Comparison of ENCODE assay signal across 20 cellular contexts in genomic region chr6:1801401-1801800, GRCh38.
DNase-seq lines count a peak whose midpoint lies in the region; ATAC-seq and TF ChIP-seq lines count a peak whose summit lies in the region.
"Had no signal": no experiment of that assay in that cellular context is flagged by ENCODE, and none has a peak within 500 bp of the region (broad histone marks: within the 10 kb centered on the region; RNA-seq: fewer than 3 reads in every experiment).

No MANE protein-coding gene starts in this region.

- H3K4me1 Mint-ChIP-seq in chondrocyte (ENCODE audit: low read depth) (peaks cover 70% of the 10 kb centered on the region), osteocyte (ENCODE audit: unreplicated experiment) (peaks cover 48% of the 10 kb centered on the region)

- H3K9me3 ChIP-seq in SK-N-SH: no peaks in the 10 kb centered on the region
- H3K9me3 ChIP-seq in aorta (ENCODE audit: control insufficient read depth, low read length): no peaks in the 10 kb centered on the region
- H3K9me3 ChIP-seq: HAP-1, Peyer's patch, SJSA1 had no signal

- no peak overlapping the region for H3K4me3 Mint-ChIP-seq in chondrocyte (ENCODE audit: unreplicated experiment)
- no peak overlapping the region for H3K4me3 Mint-ChIP-seq in osteocyte (ENCODE audit: unreplicated experiment)

- H4K20me1 ChIP-seq in SK-N-SH (ENCODE audit: insufficient read depth): no peaks in the 10 kb centered on the region

- intact Hi-C loops in aorta (cut with DNase I): loop anchor here in 1 of 2 donors (10.0 kb wide), 1 partner anchor 177 kb away; no protein-coding TSS in a partner anchor

- H3K4me3 ChIP-seq in SK-N-SH (ENCODE audit: low read depth in 2 of 2, low read length in 1 of 2) (no peak overlapping the region), aorta (ENCODE audit: low read length in 2 of 2) (no peak overlapping the region)
- H3K4me3 ChIP-seq: GM23248, HAP-1, Peyer's patch, SJSA1 had no signal

- H3F3A ChIP-seq in SK-N-SH (replicated peaks; ENCODE audit: insufficient read depth): peaks cover 10% of the 10 kb centered on the region

- no peak for TF ChIP-seq CTCF in SK-N-SH (IDR thresholded peaks at IDR 0.05)
- TF ChIP-seq CTCF in chondrocyte (IDR thresholded peaks at IDR 0.05): no peak
- TF ChIP-seq CTCF in osteocyte (IDR thresholded peaks at IDR 0.05): no peak

- no peak for ATAC-seq in SK-N-SH treated with all-trans-retinoic acid at 6 μM for 48 hours
- ATAC-seq in aorta (ENCODE audit: low FRiP score): peak; percentile 6

- POLR2A ChIA-PET in SK-N-SH (lab: Yijun Ruan, JAX): no interaction called here

- CTCF ChIA-PET in SK-N-SH (lab: Yijun Ruan, JAX): interaction anchor here (0.6 to 2.4 kb wide), 5 partner anchors 9 to 303 kb away, joined by 3 to 11 read pairs (median 6); no protein-coding TSS in a partner anchor

- H3K36me3 ChIP-seq in SK-N-SH (replicated peaks in 1 of 2; ENCODE audit: control insufficient read depth in 1 of 2, insufficient read depth in 2 of 2, low read length in 1 of 2): no peaks in the 10 kb centered on the region
- no peaks in the 10 kb centered on the region for H3K36me3 ChIP-seq in aorta (ENCODE audit: control insufficient read depth in 1 of 2, insufficient read depth in 2 of 2, low read length in 1 of 2)
- H3K36me3 ChIP-seq: HAP-1, Peyer's patch, SJSA1 had no signal

- no peaks in the 10 kb centered on the region for H3K9me3 Mint-ChIP-seq in chondrocyte (ENCODE audit: low read depth)
- H3K9me3 Mint-ChIP-seq in osteocyte (ENCODE audit: unreplicated experiment): no peaks in the 10 kb centered on the region

- peaks cover 18 to 40% of the 10 kb centered on the region in 2 experiments for H3K4me1 ChIP-seq in SK-N-SH (ENCODE audit: control insufficient read depth in 1 of 2, insufficient read depth in 2 of 2, low read depth in 1 of 2, low read length in 1 of 2)
- peaks cover 5 to 7% of the 10 kb centered on the region in 2 donors for H3K4me1 ChIP-seq in aorta (ENCODE audit: control insufficient read depth in 1 of 2, insufficient read depth in 2 of 2, low read length in 2 of 2)

- DNase-seq in SK-N-SH (no peak), chondrocyte (ENCODE audit: low spot score) (no peak), osteocyte (ENCODE audit: extremely low spot score, unreplicated experiment) (no peak), aorta (no peak), NCI-H2081 (lab: John Stamatoyannopoulos, UW) (no peak), NK-92 (lab: John Stamatoyannopoulos, UW; ENCODE audit: unreplicated experiment) (no peak)
- no peak for DNase-seq in activated naive CD4-positive, alpha-beta T cell treated with anti-CD3 and anti-CD28 coated beads, Interleukin-2, amount 50 U/mL, for 16 hours
- DNase-seq: AML-193, C1 segment of cervical spinal cord, GM23248, KG1, NCI-H1092, NCI-H1436, NCI-H2029, NCI-H510A, NCI-H774, Peyer's patch had no signal

- peak overlapping the region; percentile 92 for H3K27ac Mint-ChIP-seq in chondrocyte (ENCODE audit: unreplicated experiment)
- H3K27ac Mint-ChIP-seq in osteocyte (ENCODE audit: unreplicated experiment): peak overlapping the region; percentile 88

- H3K9me2 ChIP-seq in SK-N-SH: no peaks in the 10 kb centered on the region

- no peak overlapping the region for H3K9ac ChIP-seq in SK-N-SH
- H3K9ac ChIP-seq: GM23248 had no signal

- no peaks in the 10 kb centered on the region for H3K79me2 ChIP-seq in SK-N-SH (ENCODE audit: insufficient read depth)

- no peak for TF ChIP-seq EP300 in SK-N-SH (IDR thresholded peaks at IDR 0.05; ENCODE audit: borderline replicate concordance in 1 of 2, low read depth in 1 of 2, low read length in 1 of 2)

- H3K4me2 ChIP-seq in SK-N-SH: no peak overlapping the region

- H3K27ac ChIP-seq in SK-N-SH (ENCODE audit: low read depth in 2 of 2, low read length in 1 of 2): peak overlapping the region in 1 of 2 experiments; percentile 99; a peak in 2 of 4 replicates
- peak overlapping the region in 1 of 2 donors; percentile 7 for H3K27ac ChIP-seq in aorta (ENCODE audit: low read depth in 1 of 2, low read length in 2 of 2)
- H3K27ac ChIP-seq: GM23248, Peyer's patch, SJSA1 had no signal

- H3K27me3 ChIP-seq in SK-N-SH (ENCODE audit: insufficient read depth) (no peaks in the 10 kb centered on the region), aorta (ENCODE audit: control insufficient read depth in 1 of 2, insufficient read depth in 2 of 2, low read length in 1 of 2) (no peaks in the 10 kb centered on the region)
- H3K27me3 ChIP-seq: Peyer's patch, SJSA1 had no signal

- WGBS in SK-N-SH (ENCODE audit: low lambda C conversion rate): 94% methylated on average over 4 of the region's 7 CpGs
- 53 to 62% methylated on average over 7 of the region's 7 CpGs for WGBS in aorta, 2 donors

- TF ChIP-seq RAD21 in SK-N-SH (IDR thresholded peaks at IDR 0.05; ENCODE audit: low read length): no peak

- H3K36me3 Mint-ChIP-seq in chondrocyte (ENCODE audit: low read depth) (no peaks in the 10 kb centered on the region), osteocyte (ENCODE audit: unreplicated experiment) (no peaks in the 10 kb centered on the region)

- no peak overlapping the region for H2AFZ ChIP-seq in SK-N-SH (ENCODE audit: low read depth)
- H2AFZ ChIP-seq: GM23248 had no signal

- H3K27me3 Mint-ChIP-seq in chondrocyte (ENCODE audit: low read depth): no peaks in the 10 kb centered on the region
- H3K27me3 Mint-ChIP-seq in osteocyte (ENCODE audit: unreplicated experiment): no peaks in the 10 kb centered on the region

TF ChIP-seq in SK-N-SH treated with all-trans-retinoic acid at 6 μM for 48 hours, 23 proteins besides CTCF, POLR2A, EP300 and RAD21:
- TF ChIP-seq TOX (CRISPR knock-in tag; IDR thresholded peaks at IDR 0.05; ENCODE audit: borderline replicate concordance) (no peak), TCF4 (CRISPR knock-in tag; IDR thresholded peaks at IDR 0.05; ENCODE audit: borderline replicate concordance) (0 out of 2 replicates have a peak, but pooled peaks have one; percentile 15)

TF ChIP-seq in SK-N-SH, 30 proteins besides CTCF, POLR2A, EP300 and RAD21:
- TF ChIP-seq MXI1 (IDR thresholded peaks at IDR 0.05; ENCODE audit: low read depth, low read length): no peak
- no peak for TF ChIP-seq RCOR1 (IDR thresholded peaks at IDR 0.05; ENCODE audit: low read length)
- no peak for TF ChIP-seq FOSL2 (IDR thresholded peaks at IDR 0.05; ENCODE audit: borderline replicate concordance, low read depth)
- no peak for TF ChIP-seq NFIC (IDR thresholded peaks at IDR 0.05; ENCODE audit: borderline replicate concordance)
- TF ChIP-seq SMC3 (IDR thresholded peaks at IDR 0.05; ENCODE audit: low read depth, low read length): no peak
- no peak for TF ChIP-seq TAF1 (IDR thresholded peaks at IDR 0.05; ENCODE audit: borderline replicate concordance, low read depth, low read length)
- no peak for TF ChIP-seq YY1 (IDR thresholded peaks at IDR 0.05; ENCODE audit: low read depth)
- TF ChIP-seq RFX5 (IDR thresholded peaks at IDR 0.05; ENCODE audit: low read length): no peak
- no peak for TF ChIP-seq TEAD4 (IDR thresholded peaks at IDR 0.05; ENCODE audit: borderline replicate concordance, insufficient read depth)
- TF ChIP-seq JUND (IDR thresholded peaks at IDR 0.05): no peak
- no peak for TF ChIP-seq USF1 (IDR thresholded peaks at IDR 0.05; ENCODE audit: borderline replicate concordance, low read depth)
- TF ChIP-seq NRF1 (IDR thresholded peaks at IDR 0.05; ENCODE audit: low read depth, low read length): no peak
- no peak for TF ChIP-seq MAX (IDR thresholded peaks at IDR 0.05; ENCODE audit: low read depth)
- TF ChIP-seq ZBTB33 (IDR thresholded peaks at IDR 0.05; ENCODE audit: borderline replicate concordance, low read depth): no peak
- no peak for TF ChIP-seq SIN3A (IDR thresholded peaks at IDR 0.05; ENCODE audit: borderline replicate concordance, low read depth, low read length)
- no peak for TF ChIP-seq CHD2 (IDR thresholded peaks at IDR 0.05; ENCODE audit: low read length, partially characterized antibody)
- no peak for TF ChIP-seq PBX3 (IDR thresholded peaks at IDR 0.05)
- no peak for TF ChIP-seq GATA2 (CRISPR knock-in tag; IDR thresholded peaks at IDR 0.05)
- TF ChIP-seq GABPA (IDR thresholded peaks at IDR 0.05; ENCODE audit: low read depth): no peak
